In the genomic region with DNA sequence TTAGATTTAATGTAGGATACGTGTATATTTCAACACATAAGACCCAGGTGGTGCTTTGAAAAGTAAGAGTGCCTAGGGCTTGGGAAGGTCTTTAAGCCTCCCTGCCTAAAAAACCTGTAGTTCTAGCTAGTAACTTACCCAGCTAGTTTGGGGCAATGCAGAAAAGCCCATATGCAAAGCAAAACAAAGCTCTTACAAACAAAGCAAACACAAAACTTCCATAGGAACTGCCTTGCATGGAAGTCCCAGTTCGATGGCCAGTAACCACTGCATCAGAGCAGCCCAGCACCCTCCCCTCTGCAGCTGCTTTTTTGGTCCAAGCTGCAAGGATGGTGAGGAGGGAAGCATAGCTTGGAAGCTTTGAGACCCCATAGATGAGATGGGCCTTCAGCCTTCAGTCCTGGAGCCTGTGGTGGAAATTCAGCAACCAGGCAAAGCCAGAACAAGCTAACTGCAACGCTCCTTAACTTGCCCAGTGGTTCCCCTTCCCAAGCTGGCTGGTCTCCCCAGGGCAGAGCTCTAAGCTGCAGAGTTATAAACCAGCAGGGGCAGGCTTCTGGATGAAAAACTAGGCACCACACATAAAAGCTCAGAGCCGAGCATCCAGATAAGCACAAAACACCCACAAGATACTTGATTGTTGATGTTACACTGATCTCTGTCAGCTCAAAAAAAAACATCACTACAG, we compare ENCODE assay signal across 14 cellular contexts. TPM values are rescaled to one million over a fixed set of nuclear protein-coding genes. Genes with fewer than 3 reads are reported as not detected.
DNase-seq lines count a peak whose midpoint lies in the region; ATAC-seq, FAIRE-seq and TF ChIP-seq lines count a peak whose summit lies in the region.
"Had no signal": no experiment of that assay in that cellular context is flagged by ENCODE, and none has a peak within 500 bp of the region (broad histone marks: within the 10 kb centered on the region; RNA-seq: fewer than 3 reads in every experiment).

No MANE protein-coding gene starts in this region.

- H3K36me3 ChIP-seq in GM23338 (ENCODE audit: insufficient read depth): no peaks in the 10 kb centered on the region
- no peaks in the 10 kb centered on the region for H3K36me3 ChIP-seq in OCI-LY7 (ENCODE audit: insufficient read depth, low read length)
- H3K36me3 ChIP-seq in right atrium auricular region: no peaks in the 10 kb centered on the region
- H3K36me3 ChIP-seq: neutrophil had no signal

- no peak for TF ChIP-seq CTCF in A549 (IDR thresholded peaks at IDR 0.05)
- TF ChIP-seq CTCF in GM23338 (conservative IDR thresholded peaks at IDR 0.05; ENCODE audit: low read depth in 2 of 2): peak; percentile 29 to 45
- peak; percentile 67 for TF ChIP-seq CTCF in OCI-LY7 (conservative IDR thresholded peaks at IDR 0.05; ENCODE audit: low read length)
- peak in 1 of 2 donors; percentile 41 for TF ChIP-seq CTCF in right atrium auricular region (IDR thresholded peaks at IDR 0.05)

- H3K79me2 ChIP-seq in GM23338 (replicated peaks; ENCODE audit: insufficient read depth) (no peaks in the 10 kb centered on the region), OCI-LY7 (ENCODE audit: insufficient read depth, low read depth, low read length) (peaks cover 3% of the 10 kb centered on the region; the same call in 1 of the 2 replicates)

- H3K36me3 Mint-ChIP-seq in GM23338 (ENCODE audit: low read depth): no peaks in the 10 kb centered on the region
- H3K36me3 Mint-ChIP-seq: memory B cell had no signal

- H3F3A ChIP-seq in GM23338 (replicated peaks; ENCODE audit: low read depth): no peaks in the 10 kb centered on the region

- no TSS peak for BruUV-seq in OCI-LY7 (replicated peaks; lab: Mats Ljungman, UMichigan)

- no peaks in the 10 kb centered on the region for H3K9me3 ChIP-seq in A549
- peaks cover 11% of the 10 kb centered on the region; the same call in 1 of the 2 replicates for H3K9me3 ChIP-seq in OCI-LY7 (ENCODE audit: low read length)
- no peaks in the 10 kb centered on the region for H3K9me3 ChIP-seq in right atrium auricular region
- H3K9me3 ChIP-seq: neutrophil had no signal

- WGBS in A549 (ENCODE audit: missing lambda C conversion rate): 73% methylated on average over 4 of the region's 4 CpGs

- H3K27ac ChIP-seq in A549 (no peak overlapping the region), GM23338 (ENCODE audit: low read depth) (no peak overlapping the region), OCI-LY7 (ENCODE audit: low read depth, low read length, poor library complexity, severe bottlenecking) (peak overlapping the region; percentile 96), right atrium auricular region (peak overlapping the region; percentile 69 to 73)
- H3K27ac ChIP-seq: neutrophil had no signal

- H3K9me2 ChIP-seq in GM23338 (ENCODE audit: insufficient read depth): no peaks in the 10 kb centered on the region
- H3K9me2 ChIP-seq in OCI-LY7 (ENCODE audit: insufficient read depth, low read length): no peaks in the 10 kb centered on the region

- no peak overlapping the region for H3K4me3 Mint-ChIP-seq in GM23338
- H3K4me3 Mint-ChIP-seq: activated naive CD4-positive, alpha-beta T cell treated with anti-CD3 and anti-CD28 coated beads for 36 hours; memory B cell had no signal

- H3K4me1 Mint-ChIP-seq in GM23338: peaks cover 9% of the 10 kb centered on the region; the same call in 2 of the 3 replicates

- TF ChIP-seq RAD21 in A549 (conservative IDR thresholded peaks at IDR 0.05 in 1 of 2, IDR thresholded peaks at IDR 0.05 in 1 of 2): no peak

- no peak overlapping the region for H3K4me2 ChIP-seq in A549
- no peak overlapping the region for H3K4me2 ChIP-seq in GM23338
- H3K4me2 ChIP-seq in OCI-LY7 (ENCODE audit: low read length): peak overlapping the region; percentile 57

- no peaks in the 10 kb centered on the region; the same call in 2 of the 3 replicates for H3K9me3 Mint-ChIP-seq in GM23338
- H3K9me3 Mint-ChIP-seq: activated naive CD4-positive, alpha-beta T cell treated with anti-CD3 and anti-CD28 coated beads for 36 hours had no signal

- H3K4me1 ChIP-seq in A549 (no peaks in the 10 kb centered on the region), GM23338 (ENCODE audit: insufficient read depth) (0 out of 2 replicates have a peak, but pooled peaks cover 4% of the 10 kb centered on the region), OCI-LY7 (ENCODE audit: insufficient read depth, low read length, poor library complexity, severe bottlenecking) (peaks cover 54% of the 10 kb centered on the region), right atrium auricular region (peaks cover 0 to 35% of the 10 kb centered on the region in 2 donors)

- peak; percentile 38 to 50; a peak in 1 of 6 replicates for ATAC-seq in A549
- ATAC-seq in GM23338: peak; percentile 92
- ATAC-seq: SK-N-SH treated with all-trans-retinoic acid at 6 μM for 48 hours had no signal

- DNase-seq in A549 (ENCODE audit: low read depth in 1 of 2, low spot score in 1 of 2) (no peak), GM23338 (ENCODE audit: low spot score) (peak; percentile 63), OCI-LY7 (ENCODE audit: low spot score) (peak; percentile 57), right atrium auricular region (ENCODE audit: low spot score) (no peak), DMS53 treated with DMSO at 0.1 percent for 48 hours (lab: John Stamatoyannopoulos, UW; ENCODE audit: unreplicated experiment) (no peak), germinal center (ENCODE audit: low spot score) (no peak), SHP77 treated with DMSO at 0.1 percent for 48 hours (lab: John Stamatoyannopoulos, UW) (no peak), AG20443 (ENCODE audit: low spot score) (no peak)
- DNase-seq: activated naive CD4-positive, alpha-beta T cell treated with anti-CD3 and anti-CD28 coated beads for 36 hours; DMS153; stimulated activated naive CD4-positive, alpha-beta T cell treated with Interleukin-2 at 50 U/mL for 16 hours had no signal

- intact Hi-C loops in OCI-LY7 (cut with micrococcal nuclease; ENCODE audit: unreplicated experiment): no loop called here

- CTCF ChIA-PET in A549 (lab: Yijun Ruan, JAX): interaction anchor here (0.8 to 1.2 kb wide), 2 partner anchors 61 to 1318 kb away, joined by 3 read pairs; no protein-coding TSS in a partner anchor
- CTCF ChIA-PET in OCI-LY7 (lab: Charles Lee; ENCODE audit: unreplicated experiment): interaction anchor here (0.9 to 3.3 kb wide), 4 partner anchors 14 to 42 kb away, joined by 3 to 20 read pairs (median 4); a partner anchor contains a TSS

- no peak for FAIRE-seq in A549 (lab: Jason Lieb, UNC)

- no peak for TF ChIP-seq POLR2A in A549 (IDR thresholded peaks at IDR 0.05; ENCODE audit: low read length)

- no peak for TF ChIP-seq EP300 in A549 (IDR thresholded peaks at IDR 0.05)

- POLR2A ChIA-PET in A549 (lab: Yijun Ruan, JAX): no interaction called here
- POLR2A ChIA-PET in OCI-LY7 (lab: Charles Lee): interaction anchor here (0.9 to 10.6 kb wide), 13 partner anchors 9 to 46 kb away, joined by 3 to 124 read pairs (median 5); a partner anchor contains a TSS

- no peak overlapping the region for H3K27ac Mint-ChIP-seq in GM23338
- H3K27ac Mint-ChIP-seq: activated naive CD4-positive, alpha-beta T cell treated with anti-CD3 and anti-CD28 coated beads for 36 hours; memory B cell had no signal

- H3K27me3 Mint-ChIP-seq in GM23338 (ENCODE audit: insufficient read depth, low read depth, poor library complexity): no peaks in the 10 kb centered on the region
- H3K27me3 Mint-ChIP-seq: memory B cell had no signal

- H2AFZ ChIP-seq in GM23338: no peak overlapping the region; the same call in 1 of the 2 replicates
- H2AFZ ChIP-seq in OCI-LY7 (ENCODE audit: low read length): peak overlapping the region; percentile 91

- H4K20me1 ChIP-seq in GM23338 (replicated peaks; ENCODE audit: insufficient read depth): no peaks in the 10 kb centered on the region
- no peaks in the 10 kb centered on the region for H4K20me1 ChIP-seq in OCI-LY7 (ENCODE audit: insufficient read depth, low read length)

- H3K4me3 ChIP-seq in A549 (no peak overlapping the region), GM23338 (no peak overlapping the region), OCI-LY7 (ENCODE audit: low read depth, low read length, poor library complexity, severe bottlenecking) (no peak overlapping the region), right atrium auricular region (no peak overlapping the region)

- H3K27me3 ChIP-seq in GM23338 (ENCODE audit: insufficient read depth) (no peaks in the 10 kb centered on the region), right atrium auricular region (no peaks in the 10 kb centered on the region)
- H3K27me3 ChIP-seq: neutrophil had no signal

TF ChIP-seq in GM23338, 12 proteins besides CTCF, POLR2A, EP300 and RAD21:
- TF ChIP-seq NANOG (IDR thresholded peaks at IDR 0.05; ENCODE audit: borderline replicate concordance) (no peak), ZNF331 (CRISPR knock-in tag; IDR thresholded peaks at IDR 0.05; ENCODE audit: low read depth) (no peak), POLR2AphosphoS5 (IDR thresholded peaks at IDR 0.05; ENCODE audit: low read depth) (no peak)

RNA-seq across cellular contexts. Expression of a gene that starts 16.2 kb away (rescaled TPM):
- 34.3 and 38.8 TPM in 2 replicates for polyA plus RNA-seq in A549 (2011; rRNA removed)
- polyA plus RNA-seq in A549 (2012; cell fraction: cytosol; rRNA removed): 6.7 and 7.4 TPM in 2 replicates
- 1.3 and 2.4 TPM in 2 replicates for polyA plus RNA-seq in A549 (2012; cell fraction: nucleus; rRNA removed)
- 14.2 to 17.7 TPM (median 16.6 TPM) in 3 replicates for polyA plus RNA-seq in A549 (2017; fragmentation: RNase III; extraction: RNeasy Plus Mini Kit Qiagen cat#74134 plus additional on column Dnase treatment)
- 3.0 and 4.7 TPM in 2 replicates for polyA minus RNA-seq in A549 (2011; rRNA and poly(A)+ RNA removed)
- 5.8 and 9.6 TPM in 2 replicates for total RNA-seq in GM23338 (2014; rRNA removed; shearing (Covaris generic))
- 21.6 and 25.3 TPM in 2 replicates for polyA plus RNA-seq in GM23338 (2016; fragmentation: Nextera tagmentation; extraction: Ambion mirVana)
- total RNA-seq in OCI-LY7 (2014; rRNA removed; shearing (Covaris generic)): 14.2 and 15.4 TPM in 2 replicates
- total RNA-seq in OCI-LY7 (2022): 17.7 and 22.5 TPM in 2 replicates
- 10 to 100 TPM in 1 of 2 donors, 1 to 10 TPM in 1; 8.1 to 11.1 TPM for total RNA-seq in right atrium auricular region

RNA-seq across cellular contexts. Expression of a gene that starts 16.3 kb away (rescaled TPM):
- 260 and 339 TPM in 2 replicates for polyA plus RNA-seq in A549 (2011; rRNA removed)
- polyA plus RNA-seq in A549 (2012; cell fraction: cytosol; rRNA removed): 295 and 328 TPM in 2 replicates
- polyA plus RNA-seq in A549 (2012; cell fraction: nucleus; rRNA removed): 73.1 and 87.0 TPM in 2 replicates
- polyA plus RNA-seq in A549 (2017; fragmentation: RNase III; extraction: RNeasy Plus Mini Kit Qiagen cat#74134 plus additional on column Dnase treatment): 641 to 829 TPM (median 823 TPM) in 3 replicates
- polyA minus RNA-seq in A549 (2011; rRNA and poly(A)+ RNA removed): 77.3 and 84.1 TPM in 2 replicates
- 171 and 266 TPM in 2 replicates for total RNA-seq in GM23338 (2014; rRNA removed; shearing (Covaris generic))
- polyA plus RNA-seq in GM23338 (2016; fragmentation: Nextera tagmentation; extraction: Ambion mirVana): 873 and 893 TPM in 2 replicates
- 293 and 348 TPM in 2 replicates for total RNA-seq in OCI-LY7 (2014; rRNA removed; shearing (Covaris generic))
- 309 and 338 TPM in 2 replicates for total RNA-seq in OCI-LY7 (2022)
- 100 to 1,000 TPM; 174 to 312 TPM for total RNA-seq in right atrium auricular region

Comparison
In these comparisons a context has a peak if more than half of its experiments do, and no peak if none do; other contexts are left out.
1. DNase-seq: peak in GM23338 (single experiment) and OCI-LY7 (single experiment); none in A549 (0 of 2), right atrium auricular region (single experiment), DMS53 treated with DMSO at 0.1 percent for 48 hours (single experiment), germinal center (single experiment), SHP77 treated with DMSO at 0.1 percent for 48 hours (single experiment) and AG20443 (single experiment).
2. H3K27ac ChIP-seq: peak in OCI-LY7 (single experiment) and right atrium auricular region (2 of 2); none in A549 (0 of 2) and GM23338 (single experiment).